Comparison of ENCODE assay signal across 1 cellular context in genomic region chr22:18997925-18998315, GRCh38.
TF ChIP-seq lines count a peak whose summit lies in the region.

No MANE protein-coding gene starts in this region.

TF ChIP-seq in GM23338, 12 proteins besides CTCF, POLR2A, EP300 and RAD21 (continued from another document):
- TF ChIP-seq, protein P1, sequence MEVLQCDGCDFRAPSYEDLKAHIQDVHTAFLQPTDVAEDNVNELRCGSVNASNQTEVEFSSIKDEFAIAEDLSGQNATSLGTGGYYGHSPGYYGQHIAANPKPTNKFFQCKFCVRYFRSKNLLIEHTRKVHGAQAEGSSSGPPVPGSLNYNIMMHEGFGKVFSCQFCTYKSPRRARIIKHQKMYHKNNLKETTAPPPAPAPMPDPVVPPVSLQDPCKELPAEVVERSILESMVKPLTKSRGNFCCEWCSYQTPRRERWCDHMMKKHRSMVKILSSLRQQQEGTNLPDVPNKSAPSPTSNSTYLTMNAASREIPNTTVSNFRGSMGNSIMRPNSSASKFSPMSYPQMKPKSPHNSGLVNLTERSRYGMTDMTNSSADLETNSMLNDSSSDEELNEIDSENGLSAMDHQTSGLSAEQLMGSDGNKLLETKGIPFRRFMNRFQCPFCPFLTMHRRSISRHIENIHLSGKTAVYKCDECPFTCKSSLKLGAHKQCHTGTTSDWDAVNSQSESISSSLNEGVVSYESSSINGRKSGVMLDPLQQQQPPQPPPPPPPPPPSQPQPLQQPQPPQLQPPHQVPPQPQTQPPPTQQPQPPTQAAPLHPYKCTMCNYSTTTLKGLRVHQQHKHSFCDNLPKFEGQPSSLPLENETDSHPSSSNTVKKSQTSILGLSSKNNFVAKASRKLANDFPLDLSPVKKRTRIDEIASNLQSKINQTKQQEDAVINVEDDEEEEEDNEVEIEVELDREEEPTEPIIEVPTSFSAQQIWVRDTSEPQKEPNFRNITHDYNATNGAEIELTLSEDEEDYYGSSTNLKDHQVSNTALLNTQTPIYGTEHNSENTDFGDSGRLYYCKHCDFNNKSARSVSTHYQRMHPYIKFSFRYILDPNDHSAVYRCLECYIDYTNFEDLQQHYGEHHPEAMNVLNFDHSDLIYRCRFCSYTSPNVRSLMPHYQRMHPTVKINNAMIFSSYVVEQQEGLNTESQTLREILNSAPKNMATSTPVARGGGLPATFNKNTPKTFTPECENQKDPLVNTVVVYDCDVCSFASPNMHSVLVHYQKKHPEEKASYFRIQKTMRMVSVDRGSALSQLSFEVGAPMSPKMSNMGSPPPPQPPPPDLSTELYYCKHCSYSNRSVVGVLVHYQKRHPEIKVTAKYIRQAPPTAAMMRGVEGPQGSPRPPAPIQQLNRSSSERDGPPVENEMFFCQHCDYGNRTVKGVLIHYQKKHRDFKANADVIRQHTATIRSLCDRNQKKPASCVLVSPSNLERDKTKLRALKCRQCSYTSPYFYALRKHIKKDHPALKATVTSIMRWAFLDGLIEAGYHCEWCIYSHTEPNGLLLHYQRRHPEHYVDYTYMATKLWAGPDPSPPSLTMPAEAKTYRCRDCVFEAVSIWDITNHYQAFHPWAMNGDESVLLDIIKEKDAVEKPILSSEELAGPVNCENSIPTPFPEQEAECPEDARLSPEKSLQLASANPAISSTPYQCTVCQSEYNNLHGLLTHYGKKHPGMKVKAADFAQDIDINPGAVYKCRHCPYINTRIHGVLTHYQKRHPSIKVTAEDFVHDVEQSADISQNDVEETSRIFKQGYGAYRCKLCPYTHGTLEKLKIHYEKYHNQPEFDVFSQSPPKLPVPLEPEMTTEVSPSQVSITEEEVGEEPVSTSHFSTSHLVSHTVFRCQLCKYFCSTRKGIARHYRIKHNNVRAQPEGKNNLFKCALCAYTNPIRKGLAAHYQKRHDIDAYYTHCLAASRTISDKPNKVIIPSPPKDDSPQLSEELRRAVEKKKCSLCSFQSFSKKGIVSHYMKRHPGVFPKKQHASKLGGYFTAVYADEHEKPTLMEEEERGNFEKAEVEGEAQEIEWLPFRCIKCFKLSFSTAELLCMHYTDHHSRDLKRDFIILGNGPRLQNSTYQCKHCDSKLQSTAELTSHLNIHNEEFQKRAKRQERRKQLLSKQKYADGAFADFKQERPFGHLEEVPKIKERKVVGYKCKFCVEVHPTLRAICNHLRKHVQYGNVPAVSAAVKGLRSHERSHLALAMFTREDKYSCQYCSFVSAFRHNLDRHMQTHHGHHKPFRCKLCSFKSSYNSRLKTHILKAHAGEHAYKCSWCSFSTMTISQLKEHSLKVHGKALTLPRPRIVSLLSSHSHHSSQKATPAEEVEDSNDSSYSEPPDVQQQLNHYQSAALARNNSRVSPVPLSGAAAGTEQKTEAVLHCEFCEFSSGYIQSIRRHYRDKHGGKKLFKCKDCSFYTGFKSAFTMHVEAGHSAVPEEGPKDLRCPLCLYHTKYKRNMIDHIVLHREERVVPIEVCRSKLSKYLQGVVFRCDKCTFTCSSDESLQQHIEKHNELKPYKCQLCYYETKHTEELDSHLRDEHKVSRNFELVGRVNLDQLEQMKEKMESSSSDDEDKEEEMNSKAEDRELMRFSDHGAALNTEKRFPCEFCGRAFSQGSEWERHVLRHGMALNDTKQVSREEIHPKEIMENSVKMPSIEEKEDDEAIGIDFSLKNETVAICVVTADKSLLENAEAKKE (CRISPR knock-in tag; IDR thresholded peaks at IDR 0.05), result no peak
- TF ChIP-seq REST (IDR thresholded peaks at IDR 0.05; ENCODE audit: unreplicated experiment), result no peak
